Comparison of ENCODE assay signal across 8 cellular contexts in genomic region chr10:12782537-12782936, GRCh38.
A peak's percentile ranks its signal among the peaks of the same experiment; 100 is the strongest.
DNase-seq lines count a peak whose midpoint lies in the region; ATAC-seq, FAIRE-seq and TF ChIP-seq lines count a peak whose summit lies in the region.

No MANE protein-coding gene starts in this region.

- H4K20me1 ChIP-seq in OCI-LY3 (ENCODE audit: insufficient read depth, low read length) (no peaks in the 10 kb centered on the region), astrocyte (ENCODE audit: insufficient read depth, low read length) (peaks cover 4% of the 10 kb centered on the region), HepG2 (ENCODE audit: insufficient read depth, low read length) (no peaks in the 10 kb centered on the region)

- H3K79me2 ChIP-seq in OCI-LY3 (ENCODE audit: low read length) (no peaks in the 10 kb centered on the region), astrocyte (ENCODE audit: insufficient read depth, low read length) (no peaks in the 10 kb centered on the region), HepG2 (ENCODE audit: insufficient read depth, low read length) (no peaks in the 10 kb centered on the region)

- no peak overlapping the region for H3K4me3 Mint-ChIP-seq in astrocyte (ENCODE audit: unreplicated experiment)

- H3K9ac ChIP-seq in OCI-LY3 (ENCODE audit: low read length) (no peak overlapping the region), astrocyte (ENCODE audit: low read length) (no peak overlapping the region), HepG2 (ENCODE audit: insufficient read depth, low read depth, low read length) (no peak overlapping the region)

- TF ChIP-seq POLR2A in A549 (IDR thresholded peaks at IDR 0.05; ENCODE audit: low read length) (no peak), HepG2 (IDR thresholded peaks at IDR 0.05; ENCODE audit: insufficient read depth in 1 of 2, low read depth in 2 of 2, low read length in 2 of 2) (no peak), upper lobe of left lung (IDR thresholded peaks at IDR 0.05) (no peak)

- H3K27me3 ChIP-seq in OCI-LY3 (ENCODE audit: low read depth, low read length), result no peaks in the 10 kb centered on the region
- H3K27me3 ChIP-seq in astrocyte (ENCODE audit: insufficient read depth, low read length), result no peaks in the 10 kb centered on the region
- peaks cover 0 to 2% of the 10 kb centered on the region in 2 experiments; a peak in 2 of 5 replicates for H3K27me3 ChIP-seq in HepG2 (ENCODE audit: control insufficient read depth in 1 of 2, insufficient read depth in 2 of 2, low read length in 2 of 2)
- no peaks in the 10 kb centered on the region for H3K27me3 ChIP-seq in upper lobe of left lung

- POLR2A ChIA-PET in A549 (lab: Yijun Ruan, JAX) (no interaction called here), HepG2 (lab: Yijun Ruan, JAX) (no interaction called here)

- BruUV-seq in HepG2 (replicated peaks; lab: Mats Ljungman, UMichigan), result no TSS peak

- CTCF ChIA-PET in A549 (lab: Yijun Ruan, JAX), result interaction anchor here (0.6 to 4.2 kb wide), 32 partner anchors 9 to 743 kb away, joined by 3 to 23 read pairs (median 3); partner anchors contain the start of gene OPTN
- CTCF ChIA-PET in HepG2 (lab: Yijun Ruan, JAX; ENCODE audit: low intra/inter-chr PET ratio, low total read pairs), result interaction anchor here (1.1 kb wide), 1 partner anchor 292 kb away, joined by 5 read pairs; no protein-coding TSS in a partner anchor

- H3K4me3 ChIP-seq in A549 (no peak overlapping the region), OCI-LY3 (ENCODE audit: low read length) (no peak overlapping the region), astrocyte (ENCODE audit: insufficient read depth, low read depth, low read length) (no peak overlapping the region), HepG2 (replicated peaks in 1 of 3; ENCODE audit: insufficient read depth in 1 of 3, low read depth in 2 of 3, low read length in 3 of 3) (no peak overlapping the region), upper lobe of left lung (no peak overlapping the region)

- intact Hi-C loops in HepG2 (cut with micrococcal nuclease; ENCODE audit: unreplicated experiment), result loop anchor here (1.0 kb wide), 1 partner anchor 120 kb away; no protein-coding TSS in a partner anchor

- H3K27me3 Mint-ChIP-seq in astrocyte (ENCODE audit: low read depth, unreplicated experiment), result no peaks in the 10 kb centered on the region

- no peak overlapping the region for H2AFZ ChIP-seq in OCI-LY3 (ENCODE audit: low read depth, low read length)
- no peak overlapping the region for H2AFZ ChIP-seq in astrocyte (ENCODE audit: low read depth, low read length)
- H2AFZ ChIP-seq in HepG2 (ENCODE audit: low read length), result no peak overlapping the region

- no peak overlapping the region for H3K27ac Mint-ChIP-seq in astrocyte (ENCODE audit: unreplicated experiment)

- H3K9me3 Mint-ChIP-seq in astrocyte (ENCODE audit: unreplicated experiment), result no peaks in the 10 kb centered on the region

- TF ChIP-seq RAD21 in A549 (conservative IDR thresholded peaks at IDR 0.05 in 1 of 2, IDR thresholded peaks at IDR 0.05 in 1 of 2), result peak; percentile 39 to 47; a peak in 4 of 5 replicates
- no peak for TF ChIP-seq RAD21 in HepG2 (CRISPR knock-in tag; IDR thresholded peaks at IDR 0.05)

- ATAC-seq in A549 (peak; percentile 55 to 76; a peak in 4 of 6 replicates), HepG2 (peak; percentile 36; the same call in 1 of the 3 replicates), upper lobe of left lung (ENCODE audit: low FRiP score in 2 of 2) (peak in 1 of 2 donors; percentile 45), HG02852 (IDR thresholded peaks at IDR 0.05; ENCODE audit: unreplicated experiment) (no peak), GM19351 (IDR thresholded peaks at IDR 0.05; ENCODE audit: unreplicated experiment) (no peak)

- no peaks in the 10 kb centered on the region for H3K36me3 ChIP-seq in OCI-LY3 (replicated peaks; ENCODE audit: low read depth, low read length)
- H3K36me3 ChIP-seq in astrocyte (ENCODE audit: insufficient read depth, low read length), result no peaks in the 10 kb centered on the region
- no peaks in the 10 kb centered on the region for H3K36me3 ChIP-seq in HepG2 (replicated peaks in 1 of 2; ENCODE audit: control insufficient read depth in 1 of 2, insufficient read depth in 2 of 2, low read length in 2 of 2)
- no peaks in the 10 kb centered on the region for H3K36me3 ChIP-seq in upper lobe of left lung

- TF ChIP-seq CTCF in A549 (IDR thresholded peaks at IDR 0.05) (peak; percentile 60), GM12873 (IDR thresholded peaks at IDR 0.05; ENCODE audit: insufficient read depth, low read depth, low read length, missing control alignments) (peak; percentile 81), OCI-LY3 (IDR thresholded peaks at IDR 0.05; ENCODE audit: low read depth, low read length) (peak; percentile 62), astrocyte (IDR thresholded peaks at IDR 0.05; ENCODE audit: insufficient read depth, low read depth, low read length) (peak; percentile 65), HepG2 (CRISPR knock-in tag; IDR thresholded peaks at IDR 0.05) (peak; percentile 67), upper lobe of left lung (IDR thresholded peaks at IDR 0.05) (peak; percentile 53 to 66 (median 59))

- 49% methylated on average over 8 of the region's 8 CpGs for WGBS in A549 (ENCODE audit: missing lambda C conversion rate)
- WGBS in HepG2 (ENCODE audit: low lambda C conversion rate), result 35% methylated on average over 8 of the region's 8 CpGs
- WGBS in upper lobe of left lung, 2 donors, result 42 to 47% methylated on average over 8 of the region's 8 CpGs

- H3K4me2 ChIP-seq in A549 (no peak overlapping the region), OCI-LY3 (ENCODE audit: low read length) (no peak overlapping the region), astrocyte (ENCODE audit: low read length) (no peak overlapping the region), HepG2 (ENCODE audit: low read depth, low read length) (no peak overlapping the region)

- H3K36me3 Mint-ChIP-seq in astrocyte (ENCODE audit: low read depth, unreplicated experiment), result peaks cover 25% of the 10 kb centered on the region

- H3K9me3 ChIP-seq in A549, result no peaks in the 10 kb centered on the region
- no peaks in the 10 kb centered on the region for H3K9me3 ChIP-seq in OCI-LY3 (ENCODE audit: insufficient read depth, low read length)
- no peaks in the 10 kb centered on the region for H3K9me3 ChIP-seq in astrocyte (ENCODE audit: insufficient read depth, low read depth, low read length)
- H3K9me3 ChIP-seq in HepG2 (ENCODE audit: low read length), result no peaks in the 10 kb centered on the region
- no peaks in the 10 kb centered on the region for H3K9me3 ChIP-seq in upper lobe of left lung

- no peak overlapping the region for H3K27ac ChIP-seq in A549
- H3K27ac ChIP-seq in OCI-LY3 (ENCODE audit: low read length), result no peak overlapping the region
- no peak overlapping the region for H3K27ac ChIP-seq in astrocyte (ENCODE audit: low read depth, low read length)
- no peak overlapping the region for H3K27ac ChIP-seq in HepG2 (ENCODE audit: extremely low read length, insufficient read depth, low read length)
- no peak overlapping the region for H3K27ac ChIP-seq in upper lobe of left lung

- H3K4me1 Mint-ChIP-seq in astrocyte (ENCODE audit: low read depth, unreplicated experiment), result peaks cover 9% of the 10 kb centered on the region

- DNase-seq in A549 (ENCODE audit: low read depth in 1 of 2, low spot score in 1 of 2) (peak; percentile 61 to 66), astrocyte (ENCODE audit: low read depth) (no peak), HepG2 (ENCODE audit: low spot score) (peak; percentile 29), upper lobe of left lung (no peak)

- FAIRE-seq in A549 (lab: Jason Lieb, UNC) (no peak), astrocyte (lab: Jason Lieb, UNC) (no peak), HepG2 (lab: Jason Lieb, UNC) (peak; percentile 39)

- in situ Hi-C loops in HepG2 (cut with HindIII; ENCODE audit: extremely low pct_ligation_motif_present, low pct_unique_long_range_greater_than_20kb), result no loop called here

- TF ChIP-seq EP300 in A549 (IDR thresholded peaks at IDR 0.05), result no peak
- no peak for TF ChIP-seq EP300 in HepG2 (IDR thresholded peaks at IDR 0.05; ENCODE audit: low read depth in 2 of 2, low read length in 2 of 2)
- no peak for TF ChIP-seq EP300 in HepG2 (CRISPR knock-in tag; IDR thresholded peaks at IDR 0.05; ENCODE audit: borderline replicate concordance)
- no peak for TF ChIP-seq EP300 in upper lobe of left lung (IDR thresholded peaks at IDR 0.05)

- H3K4me1 ChIP-seq in A549, result no peaks in the 10 kb centered on the region
- no peaks in the 10 kb centered on the region for H3K4me1 ChIP-seq in OCI-LY3 (ENCODE audit: low read length)
- no peaks in the 10 kb centered on the region for H3K4me1 ChIP-seq in astrocyte (ENCODE audit: insufficient read depth, low read length)
- H3K4me1 ChIP-seq in HepG2 (ENCODE audit: insufficient read depth, low read length), result no peaks in the 10 kb centered on the region
- no peaks in the 10 kb centered on the region for H3K4me1 ChIP-seq in upper lobe of left lung

TF ChIP-seq in A549, 52 proteins besides CTCF, POLR2A, EP300 and RAD21 (continues in another document):
- TF ChIP-seq CHD2 (IDR thresholded peaks at IDR 0.05; ENCODE audit: low read length, partially characterized antibody), result no peak
- TF ChIP-seq CBX8 (IDR thresholded peaks at IDR 0.05), result no peak
- no peak for TF ChIP-seq USF2 (IDR thresholded peaks at IDR 0.05)
- TF ChIP-seq SMC3 (IDR thresholded peaks at IDR 0.05), result peak; percentile 60

TF ChIP-seq in HepG2, 621 proteins besides CTCF, POLR2A, EP300 and RAD21 (continues in another document):
- TF ChIP-seq ATRX (CRISPR knock-in tag; IDR thresholded peaks at IDR 0.05; ENCODE audit: borderline replicate concordance) (no peak), MAF1 (CRISPR knock-in tag; IDR thresholded peaks at IDR 0.05; ENCODE audit: borderline replicate concordance) (no peak), AHR (CRISPR knock-in tag; IDR thresholded peaks at IDR 0.05) (no peak), ZNF773 (CRISPR knock-in tag; IDR thresholded peaks at IDR 0.05; ENCODE audit: borderline replicate concordance) (no peak), ZNF569 (CRISPR knock-in tag; IDR thresholded peaks at IDR 0.05; ENCODE audit: borderline replicate concordance) (no peak), SP2 (CRISPR knock-in tag; IDR thresholded peaks at IDR 0.05) (no peak)

Comparison
In these comparisons a context has a peak if more than half of its experiments do, and no peak if none do; other contexts are left out.
1. ATAC-seq: peak in A549 (2 of 2) and HepG2 (single experiment); none in HG02852 (single experiment) and GM19351 (single experiment).
2. DNase-seq: peak in A549 (2 of 2) and HepG2 (single experiment); none in astrocyte (single experiment) and upper lobe of left lung (0 of 2).
3. Of the 38 proteins assayed by ChIP-seq in both HepG2 and A549: peak only in HepG2: none; only in A549: RAD21; in both: CTCF and SMC3; in neither: 34; mixed calls (peak in some experiments, not most) for 1.
4. Peak in every context shown above with its lines, with median percentiles within 50 percentile points of each other: CTCF ChIP-seq.